11 cellular contexts compared by ENCODE assay signal in genomic region chr1:159737238-159737637, GRCh38. TPM values are rescaled to one million over a fixed set of nuclear protein-coding genes. Genes with fewer than 3 reads are reported as not detected.
"Had no signal": no experiment of that assay in that cellular context is flagged by ENCODE, and none has a peak within 500 bp of the region (broad histone marks: within the 10 kb centered on the region; RNA-seq: fewer than 3 reads in every experiment).

No MANE protein-coding gene starts in this region.

- H3K4me1 ChIP-seq: HAP-1 had no signal

- DNase-seq: GM23248, GOT3, H7, H9, HCEC 1CT, HFFc6 had no signal

- H3K27ac ChIP-seq: GM23248 had no signal

- H3K9ac ChIP-seq: GM23248 had no signal

- H3K9me3 ChIP-seq: HAP-1 had no signal

- H3K27ac Mint-ChIP-seq: H9, HFFc6 had no signal

- ATAC-seq: HCT116 had no signal

- FAIRE-seq: H1, H54 had no signal

- H3K4me1 Mint-ChIP-seq: H9 had no signal

- H3K4me3 Mint-ChIP-seq: H9, HFFc6 had no signal

- H3K4me3 ChIP-seq: GM23248, HAP-1 had no signal

- H3K9me3 Mint-ChIP-seq: HFFc6 had no signal

- H2AFZ ChIP-seq: GM23248 had no signal

- H3K36me3 ChIP-seq: HAP-1 had no signal

RNA-seq across cellular contexts. Expression of gene CRP, which starts 22.8 kb away (rescaled TPM):
- total RNA-seq: GM23248, H1, H4, H7, H9, HFFc6 had no signal
- polyA plus RNA-seq: GM23248, H1 had no signal
